Comparison of ENCODE assay signal across 14 cellular contexts in genomic region chr15:73317651-73318462, GRCh38. TPM values are rescaled to one million over a fixed set of nuclear protein-coding genes. Genes with fewer than 3 reads are reported as not detected.
DNase-seq lines count a peak whose midpoint lies in the region; ATAC-seq and TF ChIP-seq lines count a peak whose summit lies in the region.
"Had no signal": no experiment of that assay in that cellular context is flagged by ENCODE, and none has a peak within 500 bp of the region (broad histone marks: within the 10 kb centered on the region; RNA-seq: fewer than 3 reads in every experiment).

No MANE protein-coding gene starts in this region.

- TF ChIP-seq CTCF in coronary artery (IDR thresholded peaks at IDR 0.05): no peak

- H3K9ac ChIP-seq in HUES48 (ENCODE audit: low read depth, low read length): no peak overlapping the region

- H3K27ac ChIP-seq in HUES48 (ENCODE audit: low read depth, low read length): peak overlapping the region; percentile 24
- H3K27ac ChIP-seq in coronary artery: no peak overlapping the region

- H3K4me3 ChIP-seq in HUES48 (ENCODE audit: low read depth, low read length): no peak overlapping the region
- H3K4me3 ChIP-seq in coronary artery: no peak overlapping the region

- intact Hi-C loops in posterior vena cava (cut with DNase I): no loop called here

- no peaks in the 10 kb centered on the region for H3K4me1 ChIP-seq in HUES48 (ENCODE audit: control insufficient read depth, insufficient read depth, low read length)

- ATAC-seq in HG02840 (IDR thresholded peaks at IDR 0.05; ENCODE audit: low FRiP score, unreplicated experiment): no peak

- H3K36me3 ChIP-seq in HUES48 (ENCODE audit: control insufficient read depth, insufficient read depth, low read length): no peaks in the 10 kb centered on the region

- no peaks in the 10 kb centered on the region for H3K9me3 ChIP-seq in HUES48 (ENCODE audit: control insufficient read depth, insufficient read depth, low read length)

- no peaks in the 10 kb centered on the region for H3K27me3 ChIP-seq in HUES48 (ENCODE audit: control insufficient read depth, insufficient read depth, low read length)

- DNase-seq in NCI-H1436 (lab: John Stamatoyannopoulos, UW): peak; percentile 28
- DNase-seq in NCI-H1436 treated with DMSO at 0.1 percent for 48 hours (lab: John Stamatoyannopoulos, UW): no peak
- DNase-seq in coronary artery (ENCODE audit: low spot score): peak; percentile 60
- peak; percentile 54 for DNase-seq in posterior vena cava (ENCODE audit: low spot score)
- DNase-seq in central memory CD4-positive, alpha-beta T cell: no peak
- DNase-seq in activated CD4-positive, CD25-positive, alpha-beta regulatory T cell treated with anti-CD3 and anti-CD28 coated beads, Interleukin-2, amount 50 U/mL, for 72 hours: no peak
- DNase-seq: 8988T; activated T-cell treated with anti-CD3 and anti-CD28 coated beads, Interleukin-2, amount 50 U/mL, for 24 hours; CD8-positive, alpha-beta memory T cell; HCEC 1CT; NCI-H526 treated with DMSO at 0.1 percent for 48 hours had no signal

RNA-seq across cellular contexts. Expression of gene HCN4, which starts 50.9 kb away (rescaled TPM):
- not detected for total RNA-seq in posterior vena cava
- total RNA-seq: T-helper 1 cell treated with Interleukin-12 subunit alpha and Interleukin-12 subunit beta and Interleukin-4 antibody, amounts not matched to agents 30 ng/mL and 1 ng/mL, for 36 hours had no signal

Comparison
In these comparisons a context has a peak if more than half of its experiments do, and no peak if none do; other contexts are left out.
1. DNase-seq: peak in NCI-H1436 (single experiment), coronary artery (single experiment) and posterior vena cava (single experiment); none in NCI-H1436 treated with DMSO at 0.1 percent for 48 hours (single experiment), central memory CD4-positive, alpha-beta T cell (single experiment) and activated CD4-positive, CD25-positive, alpha-beta regulatory T cell treated with anti-CD3 and anti-CD28 coated beads, Interleukin-2, amount 50 U/mL, for 72 hours (single experiment).